ENCODE assay signal across 8 cellular contexts in genomic region chr2:73069855-73070650, GRCh38. TPM values are rescaled to one million over a fixed set of nuclear protein-coding genes. Genes with fewer than 3 reads are reported as not detected.
DNase-seq lines count a peak whose midpoint lies in the region; ATAC-seq, FAIRE-seq and TF ChIP-seq lines count a peak whose summit lies in the region.

No MANE protein-coding gene starts in this region.

- H4K20me1 ChIP-seq in Loucy (ENCODE audit: insufficient read depth, low read length, poor library complexity, severe bottlenecking): peaks cover 37% of the 10 kb centered on the region

- H3K27me3 ChIP-seq in Loucy (ENCODE audit: insufficient read depth, low read length, poor library complexity, severe bottlenecking): no peaks in the 10 kb centered on the region
- H3K27me3 ChIP-seq in bronchial epithelial cell (ENCODE audit: control insufficient read depth, insufficient read depth, low read length): no peaks in the 10 kb centered on the region

- H3K4me1 ChIP-seq in Loucy (ENCODE audit: insufficient read depth, low read length, poor library complexity, severe bottlenecking): peaks cover 35% of the 10 kb centered on the region
- peaks cover 17% of the 10 kb centered on the region for H3K4me1 ChIP-seq in mucosa of descending colon (ENCODE audit: low read depth)

- H2AFZ ChIP-seq in Loucy (ENCODE audit: low read length): peak overlapping the region; percentile 91

- CTCF ChIA-PET in Calu3 (lab: Charles Lee): interaction anchor here (0.7 to 1.1 kb wide), 2 partner anchors 41 to 107 kb away, joined by 3 read pairs; no protein-coding TSS in a partner anchor

- H3K9me3 ChIP-seq in Loucy (ENCODE audit: insufficient read depth, low read depth, low read length) (no peaks in the 10 kb centered on the region), mucosa of descending colon (no peaks in the 10 kb centered on the region)

- TF ChIP-seq CTCF in Calu3 (IDR thresholded peaks at IDR 0.05; ENCODE audit: unreplicated experiment): no peak
- no peak for TF ChIP-seq CTCF in Loucy (conservative IDR thresholded peaks at IDR 0.05; ENCODE audit: low read length)
- no peak for TF ChIP-seq CTCF in bronchial epithelial cell (IDR thresholded peaks at IDR 0.05; ENCODE audit: insufficient read depth, low read length, severe bottlenecking)
- TF ChIP-seq CTCF in mucosa of descending colon (IDR thresholded peaks at IDR 0.05): no peak

- H3K79me2 ChIP-seq in Loucy (ENCODE audit: insufficient read depth, low read length): peaks cover 58% of the 10 kb centered on the region

- peaks cover 35% of the 10 kb centered on the region for H3K36me3 Mint-ChIP-seq in Calu3 (ENCODE audit: insufficient read depth, unreplicated experiment)

- DNase-seq in Calu3: no peak
- DNase-seq in bronchial epithelial cell (ENCODE audit: low read depth): no peak
- peak in 1 of 3 donors; percentile 23 for DNase-seq in mucosa of descending colon
- DNase-seq in NCI-H2081 (lab: John Stamatoyannopoulos, UW): no peak
- no peak for DNase-seq in NCI-H2107 treated with DMSO at 0.1 percent for 48 hours (lab: John Stamatoyannopoulos, UW; ENCODE audit: unreplicated experiment)
- DNase-seq in NCI-H1436 treated with DMSO at 0.1 percent for 48 hours (lab: John Stamatoyannopoulos, UW): no peak

- H3K9me3 Mint-ChIP-seq in Calu3 (ENCODE audit: low read depth, unreplicated experiment): no peaks in the 10 kb centered on the region

- peaks cover 25% of the 10 kb centered on the region for H3K4me1 Mint-ChIP-seq in Calu3 (ENCODE audit: low read depth, unreplicated experiment)

- H3K4me2 ChIP-seq in Loucy (ENCODE audit: low read depth, low read length, poor library complexity, severe bottlenecking): peak overlapping the region; percentile 96

- H3K9me2 ChIP-seq in Loucy (replicated peaks; ENCODE audit: low read depth, low read length): no peaks in the 10 kb centered on the region

- H3K36me3 ChIP-seq in Loucy (ENCODE audit: insufficient read depth, low read length) (no peaks in the 10 kb centered on the region), bronchial epithelial cell (ENCODE audit: control insufficient read depth, insufficient read depth, low read length) (peaks cover 2% of the 10 kb centered on the region), mucosa of descending colon (ENCODE audit: low read depth) (no peaks in the 10 kb centered on the region)

- ATAC-seq in mucosa of descending colon (no peak), HG03097 (IDR thresholded peaks at IDR 0.05; ENCODE audit: low FRiP score, unreplicated experiment) (no peak)

- peak overlapping the region; percentile 86 for H3K4me3 Mint-ChIP-seq in Calu3 (ENCODE audit: low read depth, unreplicated experiment)

- no peak for FAIRE-seq in bronchial epithelial cell (lab: Jason Lieb, UNC)

- peak overlapping the region; percentile 10 for H3K27ac Mint-ChIP-seq in Calu3 (ENCODE audit: unreplicated experiment)

- H3K9ac ChIP-seq in Loucy (ENCODE audit: low read depth, low read length, poor library complexity, severe bottlenecking): peak overlapping the region; percentile 92

- H3K27me3 Mint-ChIP-seq in Calu3 (ENCODE audit: unreplicated experiment): no peaks in the 10 kb centered on the region

- H3F3A ChIP-seq in Loucy (ENCODE audit: low read depth): no peaks in the 10 kb centered on the region

- intact Hi-C loops in Calu3 (cut with micrococcal nuclease; ENCODE audit: unreplicated experiment): loop anchor here (5.0 to 10.0 kb wide), 2 partner anchors 75 to 92 kb away; no protein-coding TSS in a partner anchor
- intact Hi-C loops in mucosa of descending colon (cut with DNase I, micrococcal nuclease): no loop called here

- H3K4me3 ChIP-seq in Loucy (ENCODE audit: low read length, poor library complexity, severe bottlenecking) (peak overlapping the region; percentile 85), bronchial epithelial cell (ENCODE audit: low read depth, low read length) (peak overlapping the region; percentile 78), mucosa of descending colon (peak overlapping the region; percentile 67)

- TSS peak; percentile 13 for BruUV-seq in Calu3 (replicated peaks; lab: Mats Ljungman, UMichigan)

RNA-seq across cellular contexts. Expression of gene SFXN5, which starts 1.5 kb away (rescaled TPM):
- 11.3 and 16.4 TPM in 2 replicates for total RNA-seq in Calu3 (2022)
- total RNA-seq in bronchial epithelial cell: 5.3 and 8.2 TPM in 2 replicates
- total RNA-seq in mucosa of descending colon: 10 to 100 TPM; 22.2 to 30.9 (median 27.5) TPM

RNA-seq across cellular contexts. Expression of gene RAB11FIP5, which starts 42.7 kb away (rescaled TPM):
- total RNA-seq in Calu3 (2022) (20.2 and 27.1 TPM in 2 replicates), bronchial epithelial cell (19.5 and 21.9 TPM in 2 replicates), mucosa of descending colon (10 to 100 TPM; 17.8 to 27.9 (median 18.3) TPM)
